Comparison of ENCODE assay signal across 8 cellular contexts in the genomic region with DNA sequence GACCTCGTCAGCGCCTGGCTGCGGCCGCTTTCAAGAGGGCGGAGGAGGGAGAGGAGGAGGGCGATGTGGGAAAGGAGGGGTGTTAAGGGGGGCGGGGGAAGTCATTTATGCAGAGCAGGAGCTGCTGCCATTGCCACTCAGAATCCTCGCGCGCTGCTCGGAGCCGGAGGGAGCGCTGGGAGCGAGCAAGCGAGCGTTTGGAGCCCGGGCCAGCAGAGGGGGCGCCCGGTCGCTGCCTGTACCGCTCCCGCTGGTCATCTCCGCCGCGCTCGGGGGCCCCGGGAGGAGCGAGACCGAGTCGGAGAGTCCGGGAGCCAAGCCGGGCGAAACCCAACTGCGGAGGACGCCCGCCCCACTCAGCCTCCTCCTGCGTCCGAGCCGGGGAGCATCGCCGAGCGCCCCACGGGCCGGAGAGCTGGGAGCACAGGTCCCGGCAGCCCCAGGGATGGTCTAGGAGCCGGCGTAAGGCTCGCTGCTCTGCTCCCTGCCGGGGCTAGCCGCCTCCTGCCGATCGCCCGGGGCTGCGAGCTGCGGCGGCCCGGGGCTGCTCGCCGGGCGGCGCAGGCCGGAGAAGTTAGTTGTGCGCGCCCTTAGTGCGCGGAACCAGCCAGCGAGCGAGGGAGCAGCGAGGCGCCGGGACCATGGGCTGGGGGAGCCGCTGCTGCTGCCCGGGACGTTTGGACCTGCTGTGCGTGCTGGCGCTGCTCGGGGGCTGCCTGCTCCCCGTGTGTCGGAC. TPM values are rescaled to one million over a fixed set of nuclear protein-coding genes. Genes with fewer than 3 reads are reported as not detected.
DNase-seq lines count a peak whose midpoint lies in the region; ATAC-seq, FAIRE-seq and TF ChIP-seq lines count a peak whose summit lies in the region.

A gene (plus strand): TSS at position 133 of the 736 bp plus-strand sequence. CDS start 509 bp downstream, at position 642.

- peak within 1 kb of the TSS; percentile 74 to 89 for H3K9ac ChIP-seq in kidney (ENCODE audit: low read length in 2 of 2)

- peak within 1 kb of the TSS; percentile 74 to 84 for H3K27ac ChIP-seq in kidney (ENCODE audit: low read depth in 2 of 2, low read length in 2 of 2)

- intact Hi-C loops in activated CD4-positive, alpha-beta T cell treated with anti-CD3 and anti-CD28 coated beads for 36 hours (cut with DNase I, micrococcal nuclease) = loop anchor here (2.0 to 10.0 kb wide), 12 partner anchors 20 to 863 kb away; a partner anchor contains a TSS
- intact Hi-C loops in kidney (cut with DNase I) = no loop called here

- peaks cover 4 to 7% of the 10 kb centered on the region in 2 donors for H3K4me1 ChIP-seq in kidney (ENCODE audit: control insufficient read depth in 1 of 2, insufficient read depth in 1 of 2, low read depth in 1 of 2, low read length in 2 of 2)

- CTCF ChIA-PET in activated CD4-positive, alpha-beta T cell treated with anti-CD3 and anti-CD28 coated beads for 36 hours (lab: Charles Lee) = interaction anchor here (1.1 kb wide), 1 partner anchor 197 kb away, joined by 3 read pairs; no protein-coding TSS in a partner anchor

- POLR2A ChIA-PET in activated CD4-positive, alpha-beta T cell treated with anti-CD3 and anti-CD28 coated beads for 36 hours (lab: Charles Lee) = no interaction called here

- TF ChIP-seq CTCF in GM13976 (IDR thresholded peaks at IDR 0.05; ENCODE audit: borderline replicate concordance, control extremely low read depth, extremely low read depth, insufficient read depth, missing control alignments) (no peak), chondrocyte (IDR thresholded peaks at IDR 0.05) (peak; percentile 76), kidney (IDR thresholded peaks at IDR 0.05; ENCODE audit: borderline replicate concordance, extremely low read depth, insufficient read depth) (peak; percentile 12)

- H3K4me1 Mint-ChIP-seq in activated CD4-positive, alpha-beta T cell treated with anti-CD3 and anti-CD28 coated beads for 36 hours = peaks cover 31% of the 10 kb centered on the region
- peaks cover 50% of the 10 kb centered on the region for H3K4me1 Mint-ChIP-seq in chondrocyte (ENCODE audit: low read depth)

- H3K36me3 ChIP-seq in kidney (ENCODE audit: control insufficient read depth in 1 of 2, insufficient read depth in 2 of 2, low read length in 2 of 2) = no peaks in the 10 kb centered on the region

- H3K4me3 ChIP-seq in kidney (ENCODE audit: low read length in 2 of 2) = peak within 1 kb of the TSS; percentile 95 to 96

- peak; percentile 75 for DNase-seq in GM13976 (ENCODE audit: low spot score)
- DNase-seq in NCI-H2171 treated with DMSO at 0.1 percent for 48 hours (lab: John Stamatoyannopoulos, UW) = peak; percentile 52
- peak; percentile 91 for DNase-seq in activated CD4-positive, alpha-beta T cell treated with anti-CD3 and anti-CD28 coated beads for 36 hours
- DNase-seq in chondrocyte (ENCODE audit: low spot score) = peak; percentile 95
- peak; percentile 96 for DNase-seq in kidney
- peak; percentile 76 for DNase-seq in stimulated activated CD4-positive, alpha-beta T cell treated with anti-CD3 and anti-CD28 coated beads, Interleukin-12 subunit alpha, Interleukin-12 subunit beta, amount 100 ng/mL, for 4 hours
- no peak for DNase-seq in NCI-H2107 (lab: John Stamatoyannopoulos, UW)

- H3K27me3 Mint-ChIP-seq in activated CD4-positive, alpha-beta T cell treated with anti-CD3 and anti-CD28 coated beads for 36 hours = peaks cover 4% of the 10 kb centered on the region
- no peaks in the 10 kb centered on the region for H3K27me3 Mint-ChIP-seq in chondrocyte (ENCODE audit: low read depth)

- peak within 1 kb of the TSS; percentile 93 for H3K4me3 Mint-ChIP-seq in activated CD4-positive, alpha-beta T cell treated with anti-CD3 and anti-CD28 coated beads for 36 hours
- peak within 1 kb of the TSS; percentile 86 for H3K4me3 Mint-ChIP-seq in chondrocyte (ENCODE audit: unreplicated experiment)

- no peaks in the 10 kb centered on the region for H3K36me3 Mint-ChIP-seq in activated CD4-positive, alpha-beta T cell treated with anti-CD3 and anti-CD28 coated beads for 36 hours (ENCODE audit: low read depth)
- no peaks in the 10 kb centered on the region for H3K36me3 Mint-ChIP-seq in chondrocyte (ENCODE audit: low read depth)

- H3K9me3 ChIP-seq in kidney (ENCODE audit: control insufficient read depth in 1 of 2, low read length in 2 of 2) = no peaks in the 10 kb centered on the region

- in situ Hi-C loops in GM13976 (cut with MboI; ENCODE audit: low sequenced_read_pairs, unreplicated experiment) = no loop called here

- FAIRE-seq in kidney (lab: Jason Lieb, UNC) = no peak

- peak within 1 kb of the TSS; percentile 76 for H3K27ac Mint-ChIP-seq in activated CD4-positive, alpha-beta T cell treated with anti-CD3 and anti-CD28 coated beads for 36 hours
- peak within 1 kb of the TSS; percentile 81 for H3K27ac Mint-ChIP-seq in chondrocyte (ENCODE audit: unreplicated experiment)

- peak; percentile 81 for ATAC-seq in HG02981 (IDR thresholded peaks at IDR 0.05; ENCODE audit: unreplicated experiment)
- ATAC-seq in activated CD4-positive, alpha-beta T cell treated with anti-CD3 and anti-CD28 coated beads for 36 hours = peak; percentile 82

- H3K9me3 Mint-ChIP-seq in activated CD4-positive, alpha-beta T cell treated with anti-CD3 and anti-CD28 coated beads for 36 hours (ENCODE audit: low read depth) = no peaks in the 10 kb centered on the region
- no peaks in the 10 kb centered on the region for H3K9me3 Mint-ChIP-seq in chondrocyte (ENCODE audit: low read depth)

RNA-seq across cellular contexts. Expression of the gene that starts here (rescaled TPM):
- 1 to 10 TPM; 3.0 to 3.1 TPM for total RNA-seq in activated CD4-positive, alpha-beta T cell treated with anti-CD3 and anti-CD28 coated beads for 36 hours
- 8.3 to 75.9 TPM (median 8.9 TPM) in 3 replicates for total RNA-seq in chondrocyte
- total RNA-seq in kidney = 14.7 TPM
- 1.6 TPM for polyA plus RNA-seq in kidney (ENCODE audit: insufficient read depth, low read depth, low replicate concordance)
